ENCODE assay signal across 19 cellular contexts in genomic region chr11:45725121-45725520, GRCh38.
"Had no signal": no experiment of that assay in that cellular context is flagged by ENCODE, and none has a peak within 500 bp of the region (broad histone marks: within the 10 kb centered on the region; RNA-seq: fewer than 3 reads in every experiment).

No MANE protein-coding gene starts in this region.

- H3K9me3 Mint-ChIP-seq: dendritic cell treated with granulocyte-macrophage colony-stimulating factor and Interleukin-4, amounts not matched to agents 40 ng/mL and 50 ng/mL, for 4 days had no signal

- H3K4me3 Mint-ChIP-seq: dendritic cell treated with granulocyte-macrophage colony-stimulating factor and Interleukin-4, amounts not matched to agents 40 ng/mL and 50 ng/mL, for 4 days; nephron progenitor cell had no signal

- H3K4me3 ChIP-seq: esophagus muscularis mucosa, left lung, lung, mucosa of descending colon, right lobe of liver, tibial artery, upper lobe of right lung had no signal

- DNase-seq: activated CD4-positive, alpha-beta T cell treated with anti-CD3 and anti-CD28 coated beads for 4 hours; activated CD4-positive, alpha-beta T cell treated with anti-CD3 and anti-CD28 coated beads, Interleukin-2, amount 50 U/mL, for 4 hours; activated gamma-delta T cell treated with Interleukin-2 at 50 U/mL for 16 hours; activated T-cell treated with anti-CD3 and anti-CD28 coated beads, Interleukin-2, amount 50 U/mL, for 1 hour; central memory CD4-positive, alpha-beta T cell; effector CD4-positive, alpha-beta T cell; foreskin melanocyte; left lung; mesendoderm; mucosa of descending colon; nephron progenitor cell; right lobe of liver; stimulated activated CD4-positive, alpha-beta T cell treated with anti-CD3 and anti-CD28 coated beads, Interleukin-2, amount 100 ng/mL, for 48 hours; stimulated activated naive CD4-positive, alpha-beta T cell treated with Interleukin-2 at 50 U/mL for 16 hours; tibial artery; upper lobe of right lung had no signal

- H3K27ac Mint-ChIP-seq: dendritic cell treated with granulocyte-macrophage colony-stimulating factor and Interleukin-4, amounts not matched to agents 40 ng/mL and 50 ng/mL, for 4 days; nephron progenitor cell had no signal

- ATAC-seq: left lung, mucosa of descending colon, right lobe of liver, upper lobe of right lung had no signal
